11 cellular contexts compared by ENCODE assay signal in genomic region chr9:107486674-107487520, GRCh38. TPM values are rescaled to one million over a fixed set of nuclear protein-coding genes. Genes with fewer than 3 reads are reported as not detected.
DNase-seq lines count a peak whose midpoint lies in the region; ATAC-seq and TF ChIP-seq lines count a peak whose summit lies in the region.
"Had no signal": no experiment of that assay in that cellular context is flagged by ENCODE, and none has a peak within 500 bp of the region (broad histone marks: within the 10 kb centered on the region; RNA-seq: fewer than 3 reads in every experiment).

No MANE protein-coding gene starts in this region.

- no peak overlapping the region for H3K27ac Mint-ChIP-seq in Calu3 (ENCODE audit: unreplicated experiment)

- BruUV-seq in Calu3 (replicated peaks; lab: Mats Ljungman, UMichigan) = no TSS peak

- no peaks in the 10 kb centered on the region for H3K27me3 Mint-ChIP-seq in Calu3 (ENCODE audit: unreplicated experiment)

- in situ Hi-C loops in ACHN (cut with HindIII; ENCODE audit: low pct_ligation_motif_present, low pct_unique_long_range_greater_than_20kb, low sequenced_read_pairs) = no loop called here

- peaks cover 53% of the 10 kb centered on the region for H3K36me3 Mint-ChIP-seq in Calu3 (ENCODE audit: insufficient read depth, unreplicated experiment)

- no peak for TF ChIP-seq EP300 in sigmoid colon (IDR thresholded peaks at IDR 0.05)

- CTCF ChIA-PET in Calu3 (lab: Charles Lee) = interaction anchor here (0.8 kb wide), 1 partner anchor 65 kb away, joined by 5 read pairs; no protein-coding TSS in a partner anchor

- DNase-seq in Calu3 (no peak), adrenal gland (peak in 4 of 7 donors; percentile 18 to 32 (median 29)), sigmoid colon (peak; percentile 69), NOMO-1 (lab: John Stamatoyannopoulos, UW; ENCODE audit: unreplicated experiment in 2 of 2) (no peak), 8988T (no peak), ACHN (no peak)
- DNase-seq: activated T-cell treated with anti-CD3 and anti-CD28 coated beads, Interleukin-2, amount 50 U/mL, for 4 hours had no signal

- H3K4me1 Mint-ChIP-seq in Calu3 (ENCODE audit: low read depth, unreplicated experiment) = peaks cover 27% of the 10 kb centered on the region

- no peaks in the 10 kb centered on the region for H3K36me3 ChIP-seq in adrenal gland (replicated peaks in 1 of 2)
- peaks cover 20% of the 10 kb centered on the region for H3K36me3 ChIP-seq in iPS-15b (ENCODE audit: control insufficient read depth, insufficient read depth, low read length)
- H3K36me3 ChIP-seq in sigmoid colon = peaks cover 0 to 17% (median 0%) of the 10 kb centered on the region in 4 donors
- H3K36me3 ChIP-seq: SJSA1 had no signal

- H3K4me1 ChIP-seq in adrenal gland (replicated peaks in 1 of 2) (peaks cover 9 to 34% of the 10 kb centered on the region in 2 donors), iPS-15b (ENCODE audit: control insufficient read depth, insufficient read depth, low read length) (peaks cover 5% of the 10 kb centered on the region), sigmoid colon (peaks cover 0 to 38% (median 27%) of the 10 kb centered on the region in 4 donors)

- H3K9me3 Mint-ChIP-seq in Calu3 (ENCODE audit: low read depth, unreplicated experiment) = no peaks in the 10 kb centered on the region
- H3K9me3 Mint-ChIP-seq: activated T-cell treated with anti-CD3 and anti-CD28 coated beads, Interleukin-2, amount 50 U/mL, for 4 hours had no signal

- TF ChIP-seq CTCF in Calu3 (IDR thresholded peaks at IDR 0.05; ENCODE audit: unreplicated experiment) (no peak), adrenal gland (IDR thresholded peaks at IDR 0.05) (no peak), sigmoid colon (IDR thresholded peaks at IDR 0.05) (no peak)

- TF ChIP-seq POLR2A in adrenal gland (IDR thresholded peaks at IDR 0.05) (no peak), sigmoid colon (IDR thresholded peaks at IDR 0.05) (no peak)

- peak overlapping the region in 2 of 5 donors; percentile 94 to 97 for H3K27ac ChIP-seq in adrenal gland
- H3K27ac ChIP-seq in sigmoid colon = peak overlapping the region; percentile 84 to 96 (median 92)
- H3K27ac ChIP-seq: SJSA1 had no signal

- peak overlapping the region; percentile 84 for H3K4me3 Mint-ChIP-seq in Calu3 (ENCODE audit: low read depth, unreplicated experiment)
- H3K4me3 Mint-ChIP-seq: activated T-cell treated with anti-CD3 and anti-CD28 coated beads, Interleukin-2, amount 50 U/mL, for 4 hours had no signal

- WGBS in adrenal gland, 4 donors = 67 to 74% (median 73%) methylated on average over 10 to 31 of the region's 31 CpGs
- WGBS in sigmoid colon, 2 donors = 15 to 57% methylated on average over 31 of the region's 31 CpGs

- no peak for ATAC-seq in GM21619 (IDR thresholded peaks at IDR 0.05; ENCODE audit: unreplicated experiment)
- ATAC-seq: activated T-cell treated with anti-CD3 and anti-CD28 coated beads, Interleukin-2, amount 50 U/mL, for 4 hours had no signal

- H3K27me3 ChIP-seq in adrenal gland (no peaks in the 10 kb centered on the region), iPS-15b (ENCODE audit: control insufficient read depth, insufficient read depth, low read length) (peaks cover 54% of the 10 kb centered on the region), sigmoid colon (no peaks in the 10 kb centered on the region)
- H3K27me3 ChIP-seq: SJSA1 had no signal

- H3K9me3 ChIP-seq in adrenal gland (replicated peaks in 1 of 3) = no peaks in the 10 kb centered on the region
- H3K9me3 ChIP-seq in iPS-15b (ENCODE audit: control insufficient read depth, insufficient read depth, low read length) = no peaks in the 10 kb centered on the region
- H3K9me3 ChIP-seq in sigmoid colon = no peaks in the 10 kb centered on the region
- H3K9me3 ChIP-seq: SJSA1 had no signal

- H3K4me3 ChIP-seq in adrenal gland (peak overlapping the region in 1 of 4 donors; percentile 84), iPS-15b (ENCODE audit: low read depth, low read length) (peak overlapping the region; percentile 68), sigmoid colon (peak overlapping the region; percentile 53 to 86 (median 65))
- H3K4me3 ChIP-seq: HAP-1, SJSA1 had no signal

- peak overlapping the region; percentile 48 for H3K9ac ChIP-seq in iPS-15b (ENCODE audit: low read depth, low read length)

- intact Hi-C loops in Calu3 (cut with micrococcal nuclease; ENCODE audit: unreplicated experiment) = loop anchor here (5.0 to 10.0 kb wide), 3 partner anchors 60 to 1278 kb away; no protein-coding TSS in a partner anchor
- intact Hi-C loops in adrenal gland (cut with DNase I) = loop anchor here (5.0 to 10.0 kb wide), 6 partner anchors 145 to 1080 kb away; no protein-coding TSS in a partner anchor
- intact Hi-C loops in sigmoid colon (cut with DNase I) = loop anchor here (5.0 to 10.0 kb wide), 4 partner anchors 565 to 1448 kb away; partner anchors contain the start of genes ABITRAM and ELP1

RNA-seq across cellular contexts. Expression of gene KLF4, which starts 2.7 kb away (rescaled TPM):
- total RNA-seq in Calu3 (2022) = 19.9 and 23.0 TPM in 2 replicates
- total RNA-seq in adrenal gland = 10 to 100 TPM in 7 of 8 donors, 1 to 10 TPM in 1; 6.3 to 58.3 (median 18.0) TPM
- polyA plus RNA-seq in adrenal gland = 10 to 100 TPM in 1 of 3 donors, 1 to 10 TPM in 2; 6.9 to 14.2 (median 8.7) TPM
- total RNA-seq in sigmoid colon = 10 to 100 TPM; 22.8 to 61.8 (median 34.7) TPM
- 100 to 1,000 TPM; 142 to 392 (median 330) TPM for polyA plus RNA-seq in sigmoid colon

Comparison
In these comparisons a context has a peak if more than half of its experiments do, and no peak if none do; other contexts are left out.
1. DNase-seq: peak in adrenal gland (4 of 7) and sigmoid colon (single experiment); none in Calu3 (single experiment), NOMO-1 (0 of 2), 8988T (single experiment) and ACHN (single experiment).